Comparison of ENCODE assay signal across 26 cellular contexts in genomic region chr2:56589194-56589593, GRCh38.
"Had no signal": no experiment of that assay in that cellular context is flagged by ENCODE, and none has a peak within 500 bp of the region (broad histone marks: within the 10 kb centered on the region; RNA-seq: fewer than 3 reads in every experiment).

No MANE protein-coding gene starts in this region.

- H3K4me1 ChIP-seq: colonic mucosa, gastroesophageal sphincter, left lung, neural progenitor cell, parathyroid adenoma, right atrium auricular region, sigmoid colon, tibial nerve, upper lobe of left lung had no signal

- H3K9me3 ChIP-seq: colonic mucosa, gastroesophageal sphincter, heart left ventricle, left lung, right atrium auricular region, sigmoid colon, thoracic aorta, tibial nerve, upper lobe of left lung had no signal

- H3K9ac ChIP-seq: neural progenitor cell, parathyroid adenoma had no signal

- H3K27ac Mint-ChIP-seq: dendritic cell treated with granulocyte-macrophage colony-stimulating factor and Interleukin-4, amounts not matched to agents 40 ng/mL and 50 ng/mL, for 4 days; endodermal cell; naive thymus-derived CD4-positive, alpha-beta T cell; nephron; neural progenitor cell; progenitor cell of endocrine pancreas; stimulated activated naive B cell treated with anti-CD40 and anti-IgM and Interleukin-4, amounts not matched to agents 10 μg/mL and 1 μg/mL and 100 μg/mL, for 72 hours; stimulated activated naive CD8-positive, alpha-beta T cell treated with anti-CD3 and anti-CD28 coated beads, Interleukin-15, Interleukin-2, amounts not matched to agents 100 ng/mL and 50 ng/mL, for 24 hours had no signal

- H3K4me3 Mint-ChIP-seq: dendritic cell treated with granulocyte-macrophage colony-stimulating factor and Interleukin-4, amounts not matched to agents 40 ng/mL and 50 ng/mL, for 4 days; endodermal cell; naive thymus-derived CD4-positive, alpha-beta T cell; nephron; neural progenitor cell; stimulated activated naive B cell treated with anti-CD40 and anti-IgM and Interleukin-4, amounts not matched to agents 10 μg/mL and 1 μg/mL and 100 μg/mL, for 72 hours; stimulated activated naive CD8-positive, alpha-beta T cell treated with anti-CD3 and anti-CD28 coated beads, Interleukin-15, Interleukin-2, amounts not matched to agents 100 ng/mL and 50 ng/mL, for 24 hours had no signal

- FAIRE-seq: urothelium cell line had no signal

- H3K27ac ChIP-seq: colonic mucosa, epithelial cell of prostate, gastroesophageal sphincter, heart left ventricle, hepatocyte, left lung, neural progenitor cell, parathyroid adenoma, right atrium auricular region, sigmoid colon, tibial nerve, upper lobe of left lung had no signal

- H3K36me3 ChIP-seq: colonic mucosa, gastroesophageal sphincter, heart left ventricle, left lung, neural progenitor cell, right atrium auricular region, sigmoid colon, thoracic aorta, tibial nerve, upper lobe of left lung had no signal

- ATAC-seq: esophagus mucosa; gastroesophageal sphincter; heart left ventricle; left cardiac atrium; left lung; naive thymus-derived CD4-positive, alpha-beta T cell; stimulated activated naive B cell treated with anti-CD40 and anti-IgM and Interleukin-4, amounts not matched to agents 10 μg/mL and 1 μg/mL and 100 μg/mL, for 72 hours had no signal

- H2AFZ ChIP-seq: hepatocyte, neural progenitor cell, parathyroid adenoma had no signal

- H3K36me3 Mint-ChIP-seq: naive thymus-derived CD4-positive, alpha-beta T cell; neural progenitor cell; stimulated activated naive B cell treated with anti-CD40 and anti-IgM and Interleukin-4, amounts not matched to agents 10 μg/mL and 1 μg/mL and 100 μg/mL, for 72 hours had no signal

- H3K27me3 Mint-ChIP-seq: dendritic cell treated with granulocyte-macrophage colony-stimulating factor and Interleukin-4, amounts not matched to agents 40 ng/mL and 50 ng/mL, for 4 days; naive thymus-derived CD4-positive, alpha-beta T cell; progenitor cell of endocrine pancreas; stimulated activated naive B cell treated with anti-CD40 and anti-IgM and Interleukin-4, amounts not matched to agents 10 μg/mL and 1 μg/mL and 100 μg/mL, for 72 hours; stimulated activated naive CD8-positive, alpha-beta T cell treated with anti-CD3 and anti-CD28 coated beads, Interleukin-15, Interleukin-2, amounts not matched to agents 100 ng/mL and 50 ng/mL, for 24 hours had no signal

- H3K4me2 ChIP-seq: hepatocyte, neural progenitor cell had no signal

- H3K27me3 ChIP-seq: colonic mucosa, gastroesophageal sphincter, heart left ventricle, hepatocyte, left lung, neural progenitor cell, right atrium auricular region, sigmoid colon, tibial nerve, upper lobe of left lung had no signal

- H3K9me3 Mint-ChIP-seq: dendritic cell treated with granulocyte-macrophage colony-stimulating factor and Interleukin-4, amounts not matched to agents 40 ng/mL and 50 ng/mL, for 4 days; endodermal cell; nephron; neural progenitor cell; stimulated activated naive B cell treated with anti-CD40 and anti-IgM and Interleukin-4, amounts not matched to agents 10 μg/mL and 1 μg/mL and 100 μg/mL, for 72 hours; stimulated activated naive CD8-positive, alpha-beta T cell treated with anti-CD3 and anti-CD28 coated beads, Interleukin-15, Interleukin-2, amounts not matched to agents 100 ng/mL and 50 ng/mL, for 24 hours had no signal

- H3K4me1 Mint-ChIP-seq: endodermal cell; naive thymus-derived CD4-positive, alpha-beta T cell; nephron; stimulated activated naive B cell treated with anti-CD40 and anti-IgM and Interleukin-4, amounts not matched to agents 10 μg/mL and 1 μg/mL and 100 μg/mL, for 72 hours had no signal

- DNase-seq: colonic mucosa; effector CD8-positive, alpha-beta T cell; foreskin fibroblast; left cardiac atrium; left lung; mesendoderm; naive thymus-derived CD4-positive, alpha-beta T cell; sigmoid colon; stimulated activated naive B cell treated with anti-CD40 and anti-IgM and Interleukin-4, amounts not matched to agents 10 μg/mL and 1 μg/mL and 100 μg/mL, for 72 hours; upper lobe of left lung had no signal

- H3K79me2 ChIP-seq: hepatocyte, parathyroid adenoma had no signal

- H3K4me3 ChIP-seq: colonic mucosa, gastroesophageal sphincter, heart left ventricle, hepatocyte, left lung, neural progenitor cell, right atrium auricular region, sigmoid colon, thoracic aorta, tibial nerve, upper lobe of left lung had no signal
